8 cellular contexts compared by ENCODE assay signal in genomic region chr7:100889761-100890639, GRCh38. TPM values are rescaled to one million over a fixed set of nuclear protein-coding genes. Genes with fewer than 3 reads are reported as not detected.
DNase-seq lines count a peak whose midpoint lies in the region; ATAC-seq and TF ChIP-seq lines count a peak whose summit lies in the region.

No MANE protein-coding gene starts in this region.

- H3K27me3 Mint-ChIP-seq in GM23338 (ENCODE audit: insufficient read depth, low read depth, poor library complexity): peaks cover 37% of the 10 kb centered on the region
- peaks cover 19% of the 10 kb centered on the region for H3K27me3 Mint-ChIP-seq in stimulated activated naive CD8-positive, alpha-beta T cell treated with anti-CD3 and anti-CD28 coated beads, Interleukin-15, Interleukin-2, amounts not matched to agents 100 ng/mL and 50 ng/mL, for 24 hours

- H4K20me1 ChIP-seq in DND-41 (ENCODE audit: insufficient read depth, low read length) (peaks cover 32% of the 10 kb centered on the region), GM23338 (replicated peaks; ENCODE audit: insufficient read depth) (peaks cover 16% of the 10 kb centered on the region), neural cell (ENCODE audit: insufficient read depth) (no peaks in the 10 kb centered on the region)

- H3K4me1 ChIP-seq in DND-41 (ENCODE audit: insufficient read depth, low read length) (peaks cover 50% of the 10 kb centered on the region), GM23338 (ENCODE audit: insufficient read depth) (peaks cover 14% of the 10 kb centered on the region)

- H3K27ac ChIP-seq in DND-41 (ENCODE audit: low read length) (peak overlapping the region; percentile 57), GM23338 (ENCODE audit: low read depth) (peak overlapping the region; percentile 98), neural cell (ENCODE audit: low read length) (peak overlapping the region; percentile 73)

- no peak for TF ChIP-seq CTCF in DND-41 (IDR thresholded peaks at IDR 0.05; ENCODE audit: borderline replicate concordance, extremely low read depth, low read length, poor library complexity, severe bottlenecking)
- TF ChIP-seq CTCF in GM23338 (conservative IDR thresholded peaks at IDR 0.05; ENCODE audit: low read depth in 2 of 2): no peak
- TF ChIP-seq CTCF in neural cell (IDR thresholded peaks at IDR 0.05; ENCODE audit: poor library complexity, severe bottlenecking): peak; percentile 25

- H2AFZ ChIP-seq in DND-41 (ENCODE audit: low read depth, low read length): peak overlapping the region; percentile 90
- H2AFZ ChIP-seq in GM23338: no peak overlapping the region
- H2AFZ ChIP-seq in neural cell (ENCODE audit: low read depth, low read length): peak overlapping the region; percentile 40

- no peaks in the 10 kb centered on the region for H3K9me2 ChIP-seq in GM23338 (ENCODE audit: insufficient read depth)
- no peaks in the 10 kb centered on the region for H3K9me2 ChIP-seq in neural cell (ENCODE audit: insufficient read depth, low read length)

- ATAC-seq in DND-41 (ENCODE audit: insufficient read depth, low read depth): peak; percentile 92
- peak; percentile 75 for ATAC-seq in GM23338

- peak; percentile 80 for TF ChIP-seq POLR2A in Raji (IDR thresholded peaks at IDR 0.05; ENCODE audit: insufficient read depth, low read depth, low read length)

- H3K36me3 Mint-ChIP-seq in GM23338 (ENCODE audit: low read depth): peaks cover 39% of the 10 kb centered on the region
- peaks cover 38% of the 10 kb centered on the region for H3K36me3 Mint-ChIP-seq in stimulated activated naive CD8-positive, alpha-beta T cell treated with anti-CD3 and anti-CD28 coated beads, Interleukin-15, Interleukin-2, amounts not matched to agents 100 ng/mL and 50 ng/mL, for 24 hours (ENCODE audit: low read depth)

- H3K9me3 ChIP-seq in DND-41 (ENCODE audit: insufficient read depth, low read length, severe bottlenecking) (no peaks in the 10 kb centered on the region), MG63 (no peaks in the 10 kb centered on the region), neural cell (ENCODE audit: low read length) (no peaks in the 10 kb centered on the region)

- DNase-seq in DND-41: peak; percentile 92
- DNase-seq in GM23338 (ENCODE audit: low spot score): peak; percentile 95
- DNase-seq in MG63: peak; percentile 87
- DNase-seq in activated effector memory CD4-positive, alpha-beta T cell treated with Interleukin-2 at 50 U/mL for 16 hours: peak; percentile 89
- DNase-seq in fibroblast of the conjunctiva (ENCODE audit: low read depth): peak; percentile 88

- H3K4me3 ChIP-seq in DND-41 (ENCODE audit: low read depth in 1 of 2, low read length in 2 of 2) (peak overlapping the region; percentile 44 to 83), GM23338 (peak overlapping the region; percentile 90), MG63 (peak overlapping the region; percentile 67), neural cell (ENCODE audit: low read length) (peak overlapping the region; percentile 90)

- H3F3A ChIP-seq in GM23338 (replicated peaks; ENCODE audit: low read depth) (peaks cover 38% of the 10 kb centered on the region), neural cell (ENCODE audit: insufficient read depth, low read length, poor library complexity, severe bottlenecking) (no peaks in the 10 kb centered on the region)

- H3K27me3 ChIP-seq in DND-41 (ENCODE audit: insufficient read depth, low read length, poor library complexity) (peaks cover 15% of the 10 kb centered on the region), GM23338 (ENCODE audit: insufficient read depth) (peaks cover 11% of the 10 kb centered on the region), MG63 (peaks cover 1% of the 10 kb centered on the region; the same call in 1 of the 2 replicates), neural cell (ENCODE audit: insufficient read depth, low read depth, low read length) (peaks cover 6% of the 10 kb centered on the region)

- H3K9ac ChIP-seq in DND-41 (ENCODE audit: low read depth, low read length): peak overlapping the region; percentile 61
- peak overlapping the region; percentile 77 for H3K9ac ChIP-seq in neural cell (ENCODE audit: low read length)

- peaks cover 44% of the 10 kb centered on the region for H3K36me3 ChIP-seq in DND-41 (ENCODE audit: insufficient read depth, low read length)
- H3K36me3 ChIP-seq in GM23338 (ENCODE audit: insufficient read depth): peaks cover 13% of the 10 kb centered on the region
- H3K36me3 ChIP-seq in MG63: peaks cover 31% of the 10 kb centered on the region
- peaks cover 18% of the 10 kb centered on the region for H3K36me3 ChIP-seq in neural cell (ENCODE audit: insufficient read depth, low read length)

- peak overlapping the region; percentile 98 for H3K27ac Mint-ChIP-seq in GM23338
- H3K27ac Mint-ChIP-seq in stimulated activated naive CD8-positive, alpha-beta T cell treated with anti-CD3 and anti-CD28 coated beads, Interleukin-15, Interleukin-2, amounts not matched to agents 100 ng/mL and 50 ng/mL, for 24 hours: peak overlapping the region; percentile 83

- peak; percentile 9 for TF ChIP-seq EP300 in neural cell (conservative IDR thresholded peaks at IDR 0.05; ENCODE audit: poor library complexity, severe bottlenecking)

- peaks cover 16% of the 10 kb centered on the region for H3K79me2 ChIP-seq in DND-41 (ENCODE audit: insufficient read depth, low read length)
- peaks cover 17% of the 10 kb centered on the region for H3K79me2 ChIP-seq in GM23338 (replicated peaks; ENCODE audit: insufficient read depth)
- H3K79me2 ChIP-seq in neural cell (replicated peaks; ENCODE audit: insufficient read depth, low read length): no peaks in the 10 kb centered on the region

- H3K4me3 Mint-ChIP-seq in GM23338: peak overlapping the region; percentile 87
- H3K4me3 Mint-ChIP-seq in stimulated activated naive CD8-positive, alpha-beta T cell treated with anti-CD3 and anti-CD28 coated beads, Interleukin-15, Interleukin-2, amounts not matched to agents 100 ng/mL and 50 ng/mL, for 24 hours: peak overlapping the region; percentile 89

- H3K4me1 Mint-ChIP-seq in GM23338: peaks cover 39% of the 10 kb centered on the region
- peaks cover 53% of the 10 kb centered on the region for H3K4me1 Mint-ChIP-seq in stimulated activated naive CD8-positive, alpha-beta T cell treated with anti-CD3 and anti-CD28 coated beads, Interleukin-15, Interleukin-2, amounts not matched to agents 100 ng/mL and 50 ng/mL, for 24 hours (ENCODE audit: low read depth)

- TF ChIP-seq RAD21 in neural cell (conservative IDR thresholded peaks at IDR 0.05): no peak

- peak overlapping the region; percentile 100 for H3K4me2 ChIP-seq in DND-41 (ENCODE audit: insufficient read depth, low read length)
- peak overlapping the region; percentile 97 for H3K4me2 ChIP-seq in GM23338
- peak overlapping the region; percentile 70 for H3K4me2 ChIP-seq in neural cell (ENCODE audit: low read length)

- H3K9me3 Mint-ChIP-seq in GM23338: no peaks in the 10 kb centered on the region; the same call in 1 of the 3 replicates
- no peaks in the 10 kb centered on the region for H3K9me3 Mint-ChIP-seq in stimulated activated naive CD8-positive, alpha-beta T cell treated with anti-CD3 and anti-CD28 coated beads, Interleukin-15, Interleukin-2, amounts not matched to agents 100 ng/mL and 50 ng/mL, for 24 hours

TF ChIP-seq in neural cell, 6 proteins besides CTCF, POLR2A, EP300 and RAD21 (continues in another document):
- no peak for TF ChIP-seq EZH2 (IDR thresholded peaks at IDR 0.05; ENCODE audit: borderline replicate concordance, insufficient read depth, low read length, poor library complexity, severe bottlenecking)
- peak; percentile 85 for TF ChIP-seq POLR2AphosphoS5 (IDR thresholded peaks at IDR 0.05)
- TF ChIP-seq TAF1 (IDR thresholded peaks at IDR 0.05; ENCODE audit: low read depth): peak; percentile 61
- peak; percentile 50 for TF ChIP-seq MXI1 (conservative IDR thresholded peaks at IDR 0.05; ENCODE audit: poor library complexity, severe bottlenecking)

RNA-seq across cellular contexts. Expression of gene UFSP1, which starts 0.5 kb away (rescaled TPM):
- 11.5 and 11.8 TPM in 2 replicates for total RNA-seq in GM23338 (2014; rRNA removed; shearing (Covaris generic))
- polyA plus RNA-seq in GM23338 (2016; fragmentation: Nextera tagmentation; extraction: Ambion mirVana) (2.0 and 4.1 TPM in 2 replicates), neural cell (2.4 and 5.0 TPM in 2 replicates)
- 5.4 and 6.8 TPM in 2 replicates for total RNA-seq in MG63 (2014; rRNA removed; shearing (Covaris generic); ENCODE audit: low replicate concordance)
- polyA minus RNA-seq in neural cell: 5.6 and 7.2 TPM in 2 replicates

RNA-seq across cellular contexts. Expression of gene ACHE, which starts 5.7 kb away (rescaled TPM):
- 1.5 and 3.7 TPM in 2 replicates for total RNA-seq in GM23338 (2014; rRNA removed; shearing (Covaris generic))
- polyA plus RNA-seq in GM23338 (2016; fragmentation: Nextera tagmentation; extraction: Ambion mirVana): 3.6 and 3.9 TPM in 2 replicates
- not detected in 2 replicates for total RNA-seq in MG63 (2014; rRNA removed; shearing (Covaris generic); ENCODE audit: low replicate concordance)
- 12.2 and 14.3 TPM in 2 replicates for polyA plus RNA-seq in neural cell
- 12.4 and 15.6 TPM in 2 replicates for polyA minus RNA-seq in neural cell

RNA-seq across cellular contexts. Expression of gene SRRT, which starts 15.1 kb away (rescaled TPM):
- 98.3 and 113 TPM in 2 replicates for total RNA-seq in GM23338 (2014; rRNA removed; shearing (Covaris generic))
- 125 and 140 TPM in 2 replicates for polyA plus RNA-seq in GM23338 (2016; fragmentation: Nextera tagmentation; extraction: Ambion mirVana)
- total RNA-seq in MG63 (2014; rRNA removed; shearing (Covaris generic); ENCODE audit: low replicate concordance): 60.3 and 102 TPM in 2 replicates
- polyA plus RNA-seq in neural cell: 59.9 and 65.2 TPM in 2 replicates
- polyA minus RNA-seq in neural cell: 38.4 and 47.5 TPM in 2 replicates

RNA-seq across cellular contexts. Expression of gene TRIP6, which starts 22.8 kb away (rescaled TPM):
- 106 and 112 TPM in 2 replicates for total RNA-seq in GM23338 (2014; rRNA removed; shearing (Covaris generic))
- 44.6 and 45.0 TPM in 2 replicates for polyA plus RNA-seq in GM23338 (2016; fragmentation: Nextera tagmentation; extraction: Ambion mirVana)
- 147 and 173 TPM in 2 replicates for total RNA-seq in MG63 (2014; rRNA removed; shearing (Covaris generic); ENCODE audit: low replicate concordance)
- 1.4 and 2.1 TPM in 2 replicates for polyA plus RNA-seq in neural cell
- polyA minus RNA-seq in neural cell: 1.2 and 1.5 TPM in 2 replicates

RNA-seq across cellular contexts. Expression of gene SLC12A9, which starts 37.5 kb away (rescaled TPM):
- 32.3 and 39.9 TPM in 2 replicates for total RNA-seq in GM23338 (2014; rRNA removed; shearing (Covaris generic))
- polyA plus RNA-seq in GM23338 (2016; fragmentation: Nextera tagmentation; extraction: Ambion mirVana) (9.7 and 10.3 TPM in 2 replicates), neural cell (21.2 and 29.0 TPM in 2 replicates)
- 12.0 and 13.6 TPM in 2 replicates for total RNA-seq in MG63 (2014; rRNA removed; shearing (Covaris generic); ENCODE audit: low replicate concordance)
- 14.8 and 19.2 TPM in 2 replicates for polyA minus RNA-seq in neural cell

Comparison
In these comparisons a context has a peak if more than half of its experiments do, and no peak if none do; other contexts are left out.
1. Peak in every context shown above with its lines: DNase-seq, ATAC-seq, H3K4me3 ChIP-seq and H3K27ac ChIP-seq.